In the genomic region with DNA sequence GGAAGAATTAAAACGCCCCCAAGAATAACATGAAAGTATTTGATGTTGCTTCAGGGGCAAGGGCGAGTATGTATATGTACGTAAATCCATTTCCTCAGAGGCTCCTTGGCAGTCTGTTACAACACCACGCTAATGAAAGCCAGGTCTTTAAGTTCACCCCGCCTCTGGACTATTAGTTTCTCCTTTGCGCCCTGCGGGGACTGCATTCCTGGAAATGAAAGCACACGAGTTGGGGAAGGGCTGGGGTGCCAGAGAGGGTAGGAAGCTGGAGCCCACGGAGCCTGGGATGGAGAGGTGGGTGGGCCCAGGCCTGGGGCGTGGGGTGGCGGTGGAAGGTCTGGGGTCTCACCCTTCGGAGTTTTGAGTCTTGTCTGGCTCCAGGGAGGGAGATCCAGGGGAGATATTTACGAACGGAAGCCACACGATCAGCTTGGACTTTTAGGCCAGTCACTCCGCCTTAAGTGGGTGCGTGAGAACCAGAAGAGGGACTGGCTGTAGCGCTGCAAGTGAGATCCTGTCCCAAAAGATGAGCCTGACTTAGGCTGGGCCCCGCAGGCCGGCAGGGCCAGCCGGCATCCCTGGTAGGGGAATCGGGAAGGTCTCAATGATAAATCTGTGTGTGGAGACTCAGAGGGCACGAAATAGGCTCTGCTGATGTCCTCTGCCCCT, we compare ENCODE assay signal across 9 cellular contexts. TPM values are rescaled to one million over a fixed set of nuclear protein-coding genes. Genes with fewer than 3 reads are reported as not detected.
DNase-seq lines count a peak whose midpoint lies in the region; ATAC-seq and TF ChIP-seq lines count a peak whose summit lies in the region.
"Had no signal": no experiment of that assay in that cellular context is flagged by ENCODE, and none has a peak within 500 bp of the region (broad histone marks: within the 10 kb centered on the region; RNA-seq: fewer than 3 reads in every experiment).

No MANE protein-coding gene starts in this region.

- peak overlapping the region in 1 of 2 donors; percentile 92 for H3K4me3 ChIP-seq in right atrium auricular region
- no peak overlapping the region for H3K4me3 ChIP-seq in skeletal muscle cell (ENCODE audit: low read depth, low read length)
- no peak overlapping the region for H3K4me3 ChIP-seq in Karpas-422 (ENCODE audit: low read length)

- H3K9me2 ChIP-seq in Karpas-422 (replicated peaks; ENCODE audit: insufficient read depth, low read length), result no peaks in the 10 kb centered on the region

- no peaks in the 10 kb centered on the region for H3K36me3 Mint-ChIP-seq in activated CD8-positive, alpha-beta T cell treated with anti-CD3 and anti-CD28 coated beads for 36 hours (ENCODE audit: low read depth)

- H3K4me1 Mint-ChIP-seq in activated CD8-positive, alpha-beta T cell treated with anti-CD3 and anti-CD28 coated beads for 36 hours (ENCODE audit: low read depth), result peaks cover 18% of the 10 kb centered on the region

- peaks cover 0 to 29% of the 10 kb centered on the region in 2 donors for H3K4me1 ChIP-seq in right atrium auricular region
- H3K4me1 ChIP-seq in Karpas-422 (ENCODE audit: low read length), result peaks cover 19% of the 10 kb centered on the region

- H3K9me3 Mint-ChIP-seq in activated CD8-positive, alpha-beta T cell treated with anti-CD3 and anti-CD28 coated beads for 36 hours, result no peaks in the 10 kb centered on the region

- H3K9ac ChIP-seq in Karpas-422 (ENCODE audit: low read length), result no peak overlapping the region

- H3K4me3 Mint-ChIP-seq in activated CD8-positive, alpha-beta T cell treated with anti-CD3 and anti-CD28 coated beads for 36 hours, result peak overlapping the region; percentile 59

- DNase-seq in ELF-1 (ENCODE audit: low read depth, low spot score), result peak; percentile 74
- DNase-seq in activated CD8-positive, alpha-beta T cell treated with anti-CD3 and anti-CD28 coated beads for 36 hours, result no peak
- DNase-seq in right atrium auricular region (ENCODE audit: low spot score), result no peak
- peak; percentile 52 for DNase-seq in skeletal muscle cell (ENCODE audit: low read depth)
- no peak for DNase-seq in Ammon's horn (ENCODE audit: low spot score)
- DNase-seq in Karpas-422, result no peak

- no peaks in the 10 kb centered on the region for H3K27me3 Mint-ChIP-seq in activated CD8-positive, alpha-beta T cell treated with anti-CD3 and anti-CD28 coated beads for 36 hours

- H3K27me3 ChIP-seq in right atrium auricular region (no peaks in the 10 kb centered on the region), Karpas-422 (ENCODE audit: low read length) (no peaks in the 10 kb centered on the region)

- no peaks in the 10 kb centered on the region for H3K79me2 ChIP-seq in Karpas-422 (ENCODE audit: low read length)

- no peak overlapping the region for H2AFZ ChIP-seq in Karpas-422 (ENCODE audit: low read length)

- intact Hi-C loops in activated CD8-positive, alpha-beta T cell treated with anti-CD3 and anti-CD28 coated beads for 36 hours (cut with micrococcal nuclease), result no loop called here

- no peaks in the 10 kb centered on the region for H3K36me3 ChIP-seq in right atrium auricular region
- no peaks in the 10 kb centered on the region for H3K36me3 ChIP-seq in Karpas-422 (ENCODE audit: insufficient read depth, low read length)

- TF ChIP-seq CTCF in activated CD8-positive, alpha-beta T cell treated with anti-CD3 and anti-CD28 coated beads for 36 hours (IDR thresholded peaks at IDR 0.05), result no peak
- no peak for TF ChIP-seq CTCF in right atrium auricular region (IDR thresholded peaks at IDR 0.05)

- H3K27ac ChIP-seq in right atrium auricular region (peak overlapping the region; percentile 96 to 97), Karpas-422 (ENCODE audit: low read length) (no peak overlapping the region)
- H3K27ac ChIP-seq: epithelial cell of prostate had no signal

- H3K9me3 ChIP-seq in right atrium auricular region (no peaks in the 10 kb centered on the region), Karpas-422 (ENCODE audit: low read length) (no peaks in the 10 kb centered on the region)

- peaks cover 4% of the 10 kb centered on the region; the same call in 1 of the 2 replicates for H4K20me1 ChIP-seq in Karpas-422 (ENCODE audit: insufficient read depth, low read depth, low read length)

- H3K4me2 ChIP-seq in Karpas-422 (ENCODE audit: low read depth, low read length, poor library complexity, severe bottlenecking), result no peak overlapping the region

- POLR2A ChIA-PET in activated CD8-positive, alpha-beta T cell treated with anti-CD3 and anti-CD28 coated beads for 36 hours (lab: Charles Lee), result interaction anchor here (1.0 to 1.6 kb wide), 2 partner anchors 25 to 79 kb away, joined by 3 to 5 read pairs; no protein-coding TSS in a partner anchor

- no peak for ATAC-seq in activated CD8-positive, alpha-beta T cell treated with anti-CD3 and anti-CD28 coated beads for 36 hours
- ATAC-seq in GM21515 (IDR thresholded peaks at IDR 0.05; ENCODE audit: unreplicated experiment) (no peak), GM18511 (IDR thresholded peaks at IDR 0.05; ENCODE audit: unreplicated experiment) (no peak)

- CTCF ChIA-PET in activated CD8-positive, alpha-beta T cell treated with anti-CD3 and anti-CD28 coated beads for 36 hours (lab: Charles Lee), result interaction anchor here (0.9 to 2.3 kb wide), 17 partner anchors 9 to 353 kb away, joined by 3 to 20 read pairs (median 5); no protein-coding TSS in a partner anchor

- peak overlapping the region; percentile 49 for H3K27ac Mint-ChIP-seq in activated CD8-positive, alpha-beta T cell treated with anti-CD3 and anti-CD28 coated beads for 36 hours

RNA-seq across cellular contexts. Expression of a gene that starts 1.6 kb away (rescaled TPM):
- 10 to 100 TPM; 19.4 to 19.7 TPM for total RNA-seq in activated CD8-positive, alpha-beta T cell treated with anti-CD3 and anti-CD28 coated beads for 36 hours
- 10 to 100 TPM; 32.4 to 35.2 TPM for total RNA-seq in right atrium auricular region
- total RNA-seq in Karpas-422 (2014; rRNA removed; shearing (Covaris generic); ENCODE audit: low replicate concordance), result 2.5 and 3.8 TPM in 2 replicates

Comparison
In these comparisons a context has a peak if more than half of its experiments do, and no peak if none do; other contexts are left out.
1. DNase-seq: peak in ELF-1 (single experiment) and skeletal muscle cell (single experiment); none in activated CD8-positive, alpha-beta T cell treated with anti-CD3 and anti-CD28 coated beads for 36 hours (single experiment), right atrium auricular region (single experiment), Ammon's horn (single experiment) and Karpas-422 (single experiment).